2 cellular contexts compared by ENCODE assay signal in genomic region chr1:153795934-153796785, GRCh38.
TF ChIP-seq lines count a peak whose summit lies in the region.

No MANE protein-coding gene starts in this region.

TF ChIP-seq in IMR-90, 13 proteins besides CTCF, POLR2A, EP300 and RAD21:
- TF ChIP-seq MAZ (IDR thresholded peaks at IDR 0.05; ENCODE audit: borderline replicate concordance, low read depth, low read length) (no peak), ELK1 (IDR thresholded peaks at IDR 0.05; ENCODE audit: borderline replicate concordance, low read depth, low read length) (no peak), CEBPB (IDR thresholded peaks at IDR 0.05; ENCODE audit: low read depth, low read length) (no peak), BHLHE40 (IDR thresholded peaks at IDR 0.05; ENCODE audit: low read depth, low read length) (no peak), USF2 (IDR thresholded peaks at IDR 0.05; ENCODE audit: low read depth, low read length) (no peak), NFE2L2 (IDR thresholded peaks at IDR 0.05; ENCODE audit: low read depth, low read length) (no peak), RCOR1 (IDR thresholded peaks at IDR 0.05; ENCODE audit: insufficient replicate concordance, low read length) (no peak), MAFK (IDR thresholded peaks at IDR 0.05; ENCODE audit: low read depth, low read length) (no peak), RFX5 (IDR thresholded peaks at IDR 0.05; ENCODE audit: low read depth, low read length) (no peak), SMC3 (IDR thresholded peaks at IDR 0.05; ENCODE audit: low read depth, low read length) (no peak), FOS (IDR thresholded peaks at IDR 0.05; ENCODE audit: low read depth, low read length) (no peak), CHD1 (IDR thresholded peaks at IDR 0.05; ENCODE audit: low read depth, low read length) (no peak)

TF ChIP-seq in H1, 55 proteins besides CTCF, POLR2A, EP300 and RAD21:
- no peak for TF ChIP-seq PHF8 (conservative IDR thresholded peaks at IDR 0.05; ENCODE audit: low read depth, low read length)
- TF ChIP-seq HDAC6 (IDR thresholded peaks at IDR 0.05; ENCODE audit: low read depth, low read length): no peak
- no peak for TF ChIP-seq JUN (IDR thresholded peaks at IDR 0.05; ENCODE audit: low read depth, low read length)
- TF ChIP-seq SIX5 (IDR thresholded peaks at IDR 0.05; ENCODE audit: low read depth, low read length): no peak
- no peak for TF ChIP-seq SP1 (IDR thresholded peaks at IDR 0.05; ENCODE audit: low read depth, low read length)
- no peak for TF ChIP-seq CBX5 (IDR thresholded peaks at IDR 0.05; ENCODE audit: low read depth, low read length)
- TF ChIP-seq CHD2 (IDR thresholded peaks at IDR 0.05; ENCODE audit: low read length): no peak
- TF ChIP-seq BRCA1 (IDR thresholded peaks at IDR 0.05; ENCODE audit: low read depth, low read length): no peak
- no peak for TF ChIP-seq ZNF274 (IDR thresholded peaks at IDR 0.05; ENCODE audit: borderline replicate concordance, extremely low read depth, low read length)
